ENCODE assay signal across 7 cellular contexts in the genomic region with DNA sequence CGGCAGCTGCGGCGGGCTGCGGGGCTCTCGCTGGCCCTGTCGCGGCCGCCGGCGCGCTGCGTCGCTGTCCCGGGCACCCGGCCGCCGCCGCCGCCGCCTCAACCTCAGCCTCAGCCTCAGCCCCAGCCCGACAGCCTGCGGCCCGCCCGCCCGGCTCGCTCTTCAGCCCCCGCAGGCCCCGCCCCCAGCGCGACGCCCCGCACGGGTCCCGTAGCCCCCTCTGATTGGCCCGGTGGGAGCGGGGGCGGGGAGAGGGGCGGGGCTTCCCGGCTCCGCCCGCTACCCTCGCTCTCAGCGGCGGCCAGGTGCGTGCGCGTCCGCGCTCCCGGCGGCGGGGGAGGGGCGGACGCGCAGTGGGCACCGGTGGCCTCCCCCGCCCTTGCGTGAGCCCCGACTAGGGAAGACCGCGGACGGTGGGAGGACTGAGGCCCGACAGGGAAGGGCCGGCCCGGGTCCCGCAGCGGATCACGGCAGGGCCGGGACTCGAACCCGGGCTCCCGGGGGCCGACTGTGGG. TPM values are rescaled to one million over a fixed set of nuclear protein-coding genes. Genes with fewer than 3 reads are reported as not detected.
A peak's percentile ranks its signal among the peaks of the same experiment; 100 is the strongest.
DNase-seq lines count a peak whose midpoint lies in the region; ATAC-seq and TF ChIP-seq lines count a peak whose summit lies in the region.

A gene with protein sequence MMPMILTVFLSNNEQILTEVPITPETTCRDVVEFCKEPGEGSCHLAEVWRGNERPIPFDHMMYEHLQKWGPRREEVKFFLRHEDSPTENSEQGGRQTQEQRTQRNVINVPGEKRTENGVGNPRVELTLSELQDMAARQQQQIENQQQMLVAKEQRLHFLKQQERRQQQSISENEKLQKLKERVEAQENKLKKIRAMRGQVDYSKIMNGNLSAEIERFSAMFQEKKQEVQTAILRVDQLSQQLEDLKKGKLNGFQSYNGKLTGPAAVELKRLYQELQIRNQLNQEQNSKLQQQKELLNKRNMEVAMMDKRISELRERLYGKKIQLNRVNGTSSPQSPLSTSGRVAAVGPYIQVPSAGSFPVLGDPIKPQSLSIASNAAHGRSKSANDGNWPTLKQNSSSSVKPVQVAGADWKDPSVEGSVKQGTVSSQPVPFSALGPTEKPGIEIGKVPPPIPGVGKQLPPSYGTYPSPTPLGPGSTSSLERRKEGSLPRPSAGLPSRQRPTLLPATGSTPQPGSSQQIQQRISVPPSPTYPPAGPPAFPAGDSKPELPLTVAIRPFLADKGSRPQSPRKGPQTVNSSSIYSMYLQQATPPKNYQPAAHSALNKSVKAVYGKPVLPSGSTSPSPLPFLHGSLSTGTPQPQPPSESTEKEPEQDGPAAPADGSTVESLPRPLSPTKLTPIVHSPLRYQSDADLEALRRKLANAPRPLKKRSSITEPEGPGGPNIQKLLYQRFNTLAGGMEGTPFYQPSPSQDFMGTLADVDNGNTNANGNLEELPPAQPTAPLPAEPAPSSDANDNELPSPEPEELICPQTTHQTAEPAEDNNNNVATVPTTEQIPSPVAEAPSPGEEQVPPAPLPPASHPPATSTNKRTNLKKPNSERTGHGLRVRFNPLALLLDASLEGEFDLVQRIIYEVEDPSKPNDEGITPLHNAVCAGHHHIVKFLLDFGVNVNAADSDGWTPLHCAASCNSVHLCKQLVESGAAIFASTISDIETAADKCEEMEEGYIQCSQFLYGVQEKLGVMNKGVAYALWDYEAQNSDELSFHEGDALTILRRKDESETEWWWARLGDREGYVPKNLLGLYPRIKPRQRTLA (minus strand): TSS at position 137 of the 515 bp plus-strand sequence. CDS start 268 bp downstream, outside the sequence.

- peak within 1 kb of the TSS; percentile 42 to 70 for H3K4me3 ChIP-seq in body of pancreas
- H3K4me3 ChIP-seq in iPS-11a (ENCODE audit: low read depth, low read length), result peak within 1 kb of the TSS; percentile 68
- H3K4me3 ChIP-seq in gastrocnemius medialis, result peak within 1 kb of the TSS; percentile 60 to 86 (median 76)

- H3K27me3 ChIP-seq in body of pancreas (no peaks in the 10 kb centered on the region), gastrocnemius medialis (no peaks in the 10 kb centered on the region)

- H3K4me1 ChIP-seq in body of pancreas (peaks cover 34% of the 10 kb centered on the region), gastrocnemius medialis (peaks cover 12 to 14% of the 10 kb centered on the region in 2 donors)

- WGBS in body of pancreas, 2 donors, result 0 to 1% methylated on average over 4 to 53 of the region's 73 CpGs

- peak; percentile 51 to 71 (median 61) for TF ChIP-seq POLR2A in body of pancreas (IDR thresholded peaks at IDR 0.05)
- peak; percentile 80 to 85 for TF ChIP-seq POLR2A in gastrocnemius medialis (IDR thresholded peaks at IDR 0.05)

- H3K9me3 ChIP-seq in body of pancreas (no peaks in the 10 kb centered on the region), gastrocnemius medialis (no peaks in the 10 kb centered on the region)

- no peaks in the 10 kb centered on the region for H3K36me3 ChIP-seq in body of pancreas (replicated peaks in 1 of 2; ENCODE audit: insufficient read depth in 1 of 2, low read depth in 2 of 2)
- no peaks in the 10 kb centered on the region for H3K36me3 ChIP-seq in gastrocnemius medialis

- peak in 2 of 7 experiments; percentile 11 to 14 for TF ChIP-seq CTCF in body of pancreas (IDR thresholded peaks at IDR 0.05)
- peak in 2 of 5 experiments; percentile 10 to 24 for TF ChIP-seq CTCF in gastrocnemius medialis (IDR thresholded peaks at IDR 0.05 in 4 of 5, conservative IDR thresholded peaks at IDR 0.05 in 1 of 5)

- ATAC-seq in GM18511 (IDR thresholded peaks at IDR 0.05; ENCODE audit: unreplicated experiment) (peak; percentile 90), HG02885 (IDR thresholded peaks at IDR 0.05; ENCODE audit: poor library complexity, unreplicated experiment) (peak; percentile 93), body of pancreas (peak; percentile 94), gastrocnemius medialis (peak; percentile 88 to 90)

- DNase-seq in NCI-H2081 treated with DMSO at 0.1 percent for 48 hours (lab: John Stamatoyannopoulos, UW), result peak; percentile 33
- peak; percentile 94 for DNase-seq in UCSD-AML1 (lab: John Stamatoyannopoulos, UW; ENCODE audit: unreplicated experiment)
- peak; percentile 95 to 96 (median 96) for DNase-seq in body of pancreas
- DNase-seq in gastrocnemius medialis, result peak; percentile 88 to 89

- intact Hi-C loops in body of pancreas (cut with DNase I) (no loop called here), gastrocnemius medialis (cut with DNase I; ENCODE audit: low total_unique reads) (loop anchor here (1.0 to 2.0 kb wide), 4 partner anchors 39 to 285 kb away; a partner anchor contains a TSS)

- peak within 1 kb of the TSS; percentile 72 to 90 (median 88) for H3K27ac ChIP-seq in body of pancreas
- H3K27ac ChIP-seq in gastrocnemius medialis, result peak within 1 kb of the TSS; percentile 73 to 87 (median 84)

- in situ Hi-C loops in gastrocnemius medialis (cut with MboI; ENCODE audit: low sequenced_read_pairs in 4 of 4), result no loop called here

RNA-seq across cellular contexts. Expression of the gene that starts here (rescaled TPM):
- total RNA-seq in body of pancreas (10 to 100 TPM; 12.5 to 36.3 TPM), gastrocnemius medialis (10 to 100 TPM; 10.4 to 24.6 (median 11.8) TPM)

Comparison
In these comparisons a context has a peak if more than half of its experiments do, and no peak if none do; other contexts are left out.
1. Peak in every context shown above with its lines: DNase-seq, ATAC-seq, H3K4me3 ChIP-seq and H3K27ac ChIP-seq.
2. DNase-seq: peak in every context shown above with its lines; median percentile 96 in body of pancreas; 94 in UCSD-AML1; 88 in gastrocnemius medialis; 33 in NCI-H2081 treated with DMSO at 0.1 percent for 48 hours.